1 cellular context compared by ENCODE assay signal in genomic region chr20:49656304-49656703, GRCh38.
TF ChIP-seq lines count a peak whose summit lies in the region.

No MANE protein-coding gene starts in this region.

TF ChIP-seq in WTC11, 78 proteins besides CTCF, POLR2A, EP300 and RAD21 (continued from another document):
- TF ChIP-seq ZNF232 (CRISPR knock-in tag; IDR thresholded peaks at IDR 0.05) (no peak), NR1H2 (CRISPR knock-in tag; IDR thresholded peaks at IDR 0.05) (no peak), FOXP1 (CRISPR knock-in tag; IDR thresholded peaks at IDR 0.05; ENCODE audit: borderline replicate concordance) (no peak)
- TF ChIP-seq, protein P1, sequence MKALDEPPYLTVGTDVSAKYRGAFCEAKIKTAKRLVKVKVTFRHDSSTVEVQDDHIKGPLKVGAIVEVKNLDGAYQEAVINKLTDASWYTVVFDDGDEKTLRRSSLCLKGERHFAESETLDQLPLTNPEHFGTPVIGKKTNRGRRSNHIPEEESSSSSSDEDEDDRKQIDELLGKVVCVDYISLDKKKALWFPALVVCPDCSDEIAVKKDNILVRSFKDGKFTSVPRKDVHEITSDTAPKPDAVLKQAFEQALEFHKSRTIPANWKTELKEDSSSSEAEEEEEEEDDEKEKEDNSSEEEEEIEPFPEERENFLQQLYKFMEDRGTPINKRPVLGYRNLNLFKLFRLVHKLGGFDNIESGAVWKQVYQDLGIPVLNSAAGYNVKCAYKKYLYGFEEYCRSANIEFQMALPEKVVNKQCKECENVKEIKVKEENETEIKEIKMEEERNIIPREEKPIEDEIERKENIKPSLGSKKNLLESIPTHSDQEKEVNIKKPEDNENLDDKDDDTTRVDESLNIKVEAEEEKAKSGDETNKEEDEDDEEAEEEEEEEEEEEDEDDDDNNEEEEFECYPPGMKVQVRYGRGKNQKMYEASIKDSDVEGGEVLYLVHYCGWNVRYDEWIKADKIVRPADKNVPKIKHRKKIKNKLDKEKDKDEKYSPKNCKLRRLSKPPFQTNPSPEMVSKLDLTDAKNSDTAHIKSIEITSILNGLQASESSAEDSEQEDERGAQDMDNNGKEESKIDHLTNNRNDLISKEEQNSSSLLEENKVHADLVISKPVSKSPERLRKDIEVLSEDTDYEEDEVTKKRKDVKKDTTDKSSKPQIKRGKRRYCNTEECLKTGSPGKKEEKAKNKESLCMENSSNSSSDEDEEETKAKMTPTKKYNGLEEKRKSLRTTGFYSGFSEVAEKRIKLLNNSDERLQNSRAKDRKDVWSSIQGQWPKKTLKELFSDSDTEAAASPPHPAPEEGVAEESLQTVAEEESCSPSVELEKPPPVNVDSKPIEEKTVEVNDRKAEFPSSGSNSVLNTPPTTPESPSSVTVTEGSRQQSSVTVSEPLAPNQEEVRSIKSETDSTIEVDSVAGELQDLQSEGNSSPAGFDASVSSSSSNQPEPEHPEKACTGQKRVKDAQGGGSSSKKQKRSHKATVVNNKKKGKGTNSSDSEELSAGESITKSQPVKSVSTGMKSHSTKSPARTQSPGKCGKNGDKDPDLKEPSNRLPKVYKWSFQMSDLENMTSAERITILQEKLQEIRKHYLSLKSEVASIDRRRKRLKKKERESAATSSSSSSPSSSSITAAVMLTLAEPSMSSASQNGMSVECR (CRISPR knock-in tag; IDR thresholded peaks at IDR 0.05; ENCODE audit: borderline replicate concordance), result no peak
